Comparison of ENCODE assay signal across 8 cellular contexts in genomic region chr11:84714316-84714780, GRCh38.
A peak's percentile ranks its signal among the peaks of the same experiment; 100 is the strongest.
DNase-seq lines count a peak whose midpoint lies in the region; ATAC-seq and TF ChIP-seq lines count a peak whose summit lies in the region.

No MANE protein-coding gene starts in this region.

- no peak overlapping the region for H2BK12ac ChIP-seq in neuronal stem cell (ENCODE audit: low read length)

- no peaks in the 10 kb centered on the region for H3K4me1 Mint-ChIP-seq in MCF 10A (ENCODE audit: insufficient read depth, unreplicated experiment)

- H3K4me1 ChIP-seq in breast epithelium (no peaks in the 10 kb centered on the region), SJSA1 (replicated peaks) (no peaks in the 10 kb centered on the region), neuronal stem cell (ENCODE audit: control insufficient read depth in 2 of 2, insufficient read depth in 1 of 2, low read depth in 1 of 2, low read length in 2 of 2) (no peaks in the 10 kb centered on the region), sigmoid colon (no peaks in the 10 kb centered on the region)

- no peaks in the 10 kb centered on the region for H3K9me3 ChIP-seq in breast epithelium
- no peaks in the 10 kb centered on the region for H3K9me3 ChIP-seq in SJSA1 (replicated peaks)
- H3K9me3 ChIP-seq in neuronal stem cell (replicated peaks in 1 of 2; ENCODE audit: control insufficient read depth in 2 of 2, insufficient read depth in 1 of 2, low read depth in 1 of 2, low read length in 2 of 2), result no peaks in the 10 kb centered on the region
- no peaks in the 10 kb centered on the region for H3K9me3 ChIP-seq in sigmoid colon

- H3K27me3 ChIP-seq in breast epithelium, result no peaks in the 10 kb centered on the region
- H3K27me3 ChIP-seq in SJSA1 (replicated peaks), result no peaks in the 10 kb centered on the region
- H3K27me3 ChIP-seq in neuronal stem cell (ENCODE audit: control insufficient read depth in 3 of 3, insufficient read depth in 3 of 3, low read depth in 1 of 3, low read length in 3 of 3), result peaks cover 0 to 18% (median 0%) of the 10 kb centered on the region in 3 experiments
- H3K27me3 ChIP-seq in sigmoid colon, result no peaks in the 10 kb centered on the region

- no peak for TF ChIP-seq POLR2A in breast epithelium (IDR thresholded peaks at IDR 0.05)
- no peak for TF ChIP-seq POLR2A in sigmoid colon (IDR thresholded peaks at IDR 0.05)

- TF ChIP-seq CTCF in MCF 10A (IDR thresholded peaks at IDR 0.05; ENCODE audit: unreplicated experiment) (peak; percentile 39), breast epithelium (IDR thresholded peaks at IDR 0.05) (peak in 1 of 3 donors; percentile 15), sigmoid colon (IDR thresholded peaks at IDR 0.05) (no peak)

- DNase-seq in MCF 10A (ENCODE audit: unreplicated experiment), result peak; percentile 76
- DNase-seq in breast epithelium (ENCODE audit: low spot score in 2 of 2), result no peak
- peak in 52 of 76 experiments; percentile 0 to 58 (median 20) for DNase-seq in HUDEP-2 (lab: John Stamatoyannopoulos, UW; ENCODE audit: unreplicated experiment in 76 of 76)
- peak; percentile 2 to 36 for DNase-seq in SJSA1 (ENCODE audit: low read depth in 1 of 2, low spot score in 2 of 2)
- peak; percentile 14 for DNase-seq in epithelial cell of prostate (ENCODE audit: low read depth, low spot score)
- DNase-seq in neuronal stem cell (ENCODE audit: low spot score), result peak; percentile 70
- DNase-seq in sigmoid colon, result no peak

- no peak overlapping the region for H3K4me2 ChIP-seq in neuronal stem cell (ENCODE audit: insufficient read depth, low read length, poor library complexity, severe bottlenecking)

- POLR2A ChIA-PET in MCF 10A (lab: Yijun Ruan, JAX), result no interaction called here

- no peak overlapping the region for H3K4me3 Mint-ChIP-seq in MCF 10A (ENCODE audit: unreplicated experiment)

- TF ChIP-seq EP300 in sigmoid colon (IDR thresholded peaks at IDR 0.05), result no peak

- WGBS in neuronal stem cell (ENCODE audit: extremely low coverage in 2 of 2, insufficient read length in 2 of 2, insufficient replicate concordance in 1 of 2), 2 donors, result no CpG with 5 or more reads among the region's 1 CpG
- 26 to 65% methylated on average over 1 of the region's 1 CpG for WGBS in sigmoid colon, 2 donors

- H3K36me3 ChIP-seq in breast epithelium, result no peaks in the 10 kb centered on the region
- no peaks in the 10 kb centered on the region for H3K36me3 ChIP-seq in SJSA1
- no peaks in the 10 kb centered on the region for H3K36me3 ChIP-seq in neuronal stem cell (replicated peaks in 1 of 2; ENCODE audit: control insufficient read depth in 2 of 2, insufficient read depth in 2 of 2, low read length in 2 of 2)
- H3K36me3 ChIP-seq in sigmoid colon, result no peaks in the 10 kb centered on the region

- H3K27ac ChIP-seq in breast epithelium (no peak overlapping the region), SJSA1 (no peak overlapping the region), epithelial cell of prostate (no peak overlapping the region), neuronal stem cell (replicated peaks; ENCODE audit: low read length) (no peak overlapping the region), sigmoid colon (no peak overlapping the region)

- ATAC-seq in GM21723 (IDR thresholded peaks at IDR 0.05; ENCODE audit: unreplicated experiment), result peak; percentile 99

- H4K91ac ChIP-seq in neuronal stem cell (ENCODE audit: low read depth, low read length, poor library complexity), result no peak overlapping the region

- no peaks in the 10 kb centered on the region for H3K36me3 Mint-ChIP-seq in MCF 10A (ENCODE audit: insufficient read depth, unreplicated experiment)

- no peak overlapping the region for H3K4me3 ChIP-seq in breast epithelium
- H3K4me3 ChIP-seq in SJSA1, result no peak overlapping the region
- no peak overlapping the region for H3K4me3 ChIP-seq in neuronal stem cell (ENCODE audit: low read length in 2 of 2)
- no peak overlapping the region for H3K4me3 ChIP-seq in sigmoid colon

- H3K9ac ChIP-seq in neuronal stem cell (ENCODE audit: low read depth, low read length, poor library complexity), result no peak overlapping the region

- intact Hi-C loops in MCF 10A (cut with micrococcal nuclease) (loop anchor here (2.0 kb wide), 1 partner anchor 156 kb away; no protein-coding TSS in a partner anchor), breast epithelium (cut with DNase I; ENCODE audit: low total_unique reads) (no loop called here), sigmoid colon (cut with DNase I) (no loop called here)

- H2BK120ac ChIP-seq in neuronal stem cell (ENCODE audit: low read depth, low read length), result no peak overlapping the region

- H3K4ac ChIP-seq in neuronal stem cell (ENCODE audit: low read length), result no peak overlapping the region

- H2BK15ac ChIP-seq in neuronal stem cell (ENCODE audit: low read length), result no peak overlapping the region

- CTCF ChIA-PET in MCF 10A (lab: Yijun Ruan, JAX), result no interaction called here

- no peak overlapping the region for H2AFZ ChIP-seq in neuronal stem cell (ENCODE audit: low read length)

- no peak overlapping the region for H2BK5ac ChIP-seq in neuronal stem cell (ENCODE audit: low read length)

- no peaks in the 10 kb centered on the region for H3K9me3 Mint-ChIP-seq in MCF 10A (ENCODE audit: unreplicated experiment)

- no peaks in the 10 kb centered on the region for H3K79me1 ChIP-seq in neuronal stem cell (ENCODE audit: low read depth, low read length)

- no peak overlapping the region for H3K18ac ChIP-seq in neuronal stem cell (ENCODE audit: low read length)

- H3K27me3 Mint-ChIP-seq in MCF 10A (ENCODE audit: insufficient read depth, unreplicated experiment), result peaks cover 9% of the 10 kb centered on the region

- no TSS peak for BruUV-seq in MCF 10A (replicated peaks; lab: Mats Ljungman, UMichigan)

- no peak overlapping the region for H3K23ac ChIP-seq in neuronal stem cell (ENCODE audit: low read depth, low read length, poor library complexity)

- no peak overlapping the region for H3K14ac ChIP-seq in neuronal stem cell (ENCODE audit: low read length)

- H2AK5ac ChIP-seq in neuronal stem cell (ENCODE audit: low read depth, low read length), result no peak overlapping the region

- no peak overlapping the region for H4K8ac ChIP-seq in neuronal stem cell (ENCODE audit: low read depth, low read length)

- H3K27ac Mint-ChIP-seq in MCF 10A (ENCODE audit: low read depth, unreplicated experiment), result no peak overlapping the region

Comparison
In these comparisons a context has a peak if more than half of its experiments do, and no peak if none do; other contexts are left out.
1. DNase-seq: peak in MCF 10A (single experiment), HUDEP-2 (52 of 76), SJSA1 (2 of 2), epithelial cell of prostate (single experiment) and neuronal stem cell (single experiment); none in breast epithelium (0 of 2) and sigmoid colon (single experiment).